1 cellular context compared by ENCODE assay signal in the genomic region with DNA sequence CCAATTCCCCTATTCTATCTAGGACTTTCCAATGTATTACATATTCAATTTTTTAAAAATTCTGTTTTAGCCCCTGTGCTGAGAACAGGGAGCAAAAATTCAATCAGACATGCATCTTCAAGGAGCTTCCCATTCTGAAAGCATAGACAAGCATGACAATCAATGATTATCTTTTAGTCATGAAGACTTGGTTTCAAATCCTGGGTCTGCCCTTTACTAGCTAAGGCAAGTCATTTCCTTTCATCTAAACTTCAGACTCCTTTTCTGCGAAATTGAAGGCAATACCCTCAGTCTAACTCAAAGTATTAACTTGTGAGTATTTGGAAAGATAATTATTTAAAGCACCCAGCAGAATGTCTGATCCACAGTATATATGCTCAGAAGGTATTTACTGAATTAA.
TF ChIP-seq lines count a peak whose summit lies in the region.

No MANE protein-coding gene starts in this region.

TF ChIP-seq in GM23338, 12 proteins besides CTCF, POLR2A, EP300 and RAD21 (continued from another document):
- TF ChIP-seq, protein P1, sequence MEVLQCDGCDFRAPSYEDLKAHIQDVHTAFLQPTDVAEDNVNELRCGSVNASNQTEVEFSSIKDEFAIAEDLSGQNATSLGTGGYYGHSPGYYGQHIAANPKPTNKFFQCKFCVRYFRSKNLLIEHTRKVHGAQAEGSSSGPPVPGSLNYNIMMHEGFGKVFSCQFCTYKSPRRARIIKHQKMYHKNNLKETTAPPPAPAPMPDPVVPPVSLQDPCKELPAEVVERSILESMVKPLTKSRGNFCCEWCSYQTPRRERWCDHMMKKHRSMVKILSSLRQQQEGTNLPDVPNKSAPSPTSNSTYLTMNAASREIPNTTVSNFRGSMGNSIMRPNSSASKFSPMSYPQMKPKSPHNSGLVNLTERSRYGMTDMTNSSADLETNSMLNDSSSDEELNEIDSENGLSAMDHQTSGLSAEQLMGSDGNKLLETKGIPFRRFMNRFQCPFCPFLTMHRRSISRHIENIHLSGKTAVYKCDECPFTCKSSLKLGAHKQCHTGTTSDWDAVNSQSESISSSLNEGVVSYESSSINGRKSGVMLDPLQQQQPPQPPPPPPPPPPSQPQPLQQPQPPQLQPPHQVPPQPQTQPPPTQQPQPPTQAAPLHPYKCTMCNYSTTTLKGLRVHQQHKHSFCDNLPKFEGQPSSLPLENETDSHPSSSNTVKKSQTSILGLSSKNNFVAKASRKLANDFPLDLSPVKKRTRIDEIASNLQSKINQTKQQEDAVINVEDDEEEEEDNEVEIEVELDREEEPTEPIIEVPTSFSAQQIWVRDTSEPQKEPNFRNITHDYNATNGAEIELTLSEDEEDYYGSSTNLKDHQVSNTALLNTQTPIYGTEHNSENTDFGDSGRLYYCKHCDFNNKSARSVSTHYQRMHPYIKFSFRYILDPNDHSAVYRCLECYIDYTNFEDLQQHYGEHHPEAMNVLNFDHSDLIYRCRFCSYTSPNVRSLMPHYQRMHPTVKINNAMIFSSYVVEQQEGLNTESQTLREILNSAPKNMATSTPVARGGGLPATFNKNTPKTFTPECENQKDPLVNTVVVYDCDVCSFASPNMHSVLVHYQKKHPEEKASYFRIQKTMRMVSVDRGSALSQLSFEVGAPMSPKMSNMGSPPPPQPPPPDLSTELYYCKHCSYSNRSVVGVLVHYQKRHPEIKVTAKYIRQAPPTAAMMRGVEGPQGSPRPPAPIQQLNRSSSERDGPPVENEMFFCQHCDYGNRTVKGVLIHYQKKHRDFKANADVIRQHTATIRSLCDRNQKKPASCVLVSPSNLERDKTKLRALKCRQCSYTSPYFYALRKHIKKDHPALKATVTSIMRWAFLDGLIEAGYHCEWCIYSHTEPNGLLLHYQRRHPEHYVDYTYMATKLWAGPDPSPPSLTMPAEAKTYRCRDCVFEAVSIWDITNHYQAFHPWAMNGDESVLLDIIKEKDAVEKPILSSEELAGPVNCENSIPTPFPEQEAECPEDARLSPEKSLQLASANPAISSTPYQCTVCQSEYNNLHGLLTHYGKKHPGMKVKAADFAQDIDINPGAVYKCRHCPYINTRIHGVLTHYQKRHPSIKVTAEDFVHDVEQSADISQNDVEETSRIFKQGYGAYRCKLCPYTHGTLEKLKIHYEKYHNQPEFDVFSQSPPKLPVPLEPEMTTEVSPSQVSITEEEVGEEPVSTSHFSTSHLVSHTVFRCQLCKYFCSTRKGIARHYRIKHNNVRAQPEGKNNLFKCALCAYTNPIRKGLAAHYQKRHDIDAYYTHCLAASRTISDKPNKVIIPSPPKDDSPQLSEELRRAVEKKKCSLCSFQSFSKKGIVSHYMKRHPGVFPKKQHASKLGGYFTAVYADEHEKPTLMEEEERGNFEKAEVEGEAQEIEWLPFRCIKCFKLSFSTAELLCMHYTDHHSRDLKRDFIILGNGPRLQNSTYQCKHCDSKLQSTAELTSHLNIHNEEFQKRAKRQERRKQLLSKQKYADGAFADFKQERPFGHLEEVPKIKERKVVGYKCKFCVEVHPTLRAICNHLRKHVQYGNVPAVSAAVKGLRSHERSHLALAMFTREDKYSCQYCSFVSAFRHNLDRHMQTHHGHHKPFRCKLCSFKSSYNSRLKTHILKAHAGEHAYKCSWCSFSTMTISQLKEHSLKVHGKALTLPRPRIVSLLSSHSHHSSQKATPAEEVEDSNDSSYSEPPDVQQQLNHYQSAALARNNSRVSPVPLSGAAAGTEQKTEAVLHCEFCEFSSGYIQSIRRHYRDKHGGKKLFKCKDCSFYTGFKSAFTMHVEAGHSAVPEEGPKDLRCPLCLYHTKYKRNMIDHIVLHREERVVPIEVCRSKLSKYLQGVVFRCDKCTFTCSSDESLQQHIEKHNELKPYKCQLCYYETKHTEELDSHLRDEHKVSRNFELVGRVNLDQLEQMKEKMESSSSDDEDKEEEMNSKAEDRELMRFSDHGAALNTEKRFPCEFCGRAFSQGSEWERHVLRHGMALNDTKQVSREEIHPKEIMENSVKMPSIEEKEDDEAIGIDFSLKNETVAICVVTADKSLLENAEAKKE (CRISPR knock-in tag; IDR thresholded peaks at IDR 0.05), result no peak
- TF ChIP-seq EZH2phosphoT487 (IDR thresholded peaks at IDR 0.05; ENCODE audit: unreplicated experiment), result no peak
- TF ChIP-seq ZNF331 (CRISPR knock-in tag; IDR thresholded peaks at IDR 0.05; ENCODE audit: low read depth), result no peak
- TF ChIP-seq CREB1 (CRISPR knock-in tag; IDR thresholded peaks at IDR 0.05; ENCODE audit: low read depth), result no peak
- TF ChIP-seq POLR2AphosphoS5 (IDR thresholded peaks at IDR 0.05; ENCODE audit: low read depth), result no peak
- no peak for TF ChIP-seq REST (IDR thresholded peaks at IDR 0.05; ENCODE audit: unreplicated experiment)
- no peak for TF ChIP-seq JUNB (IDR thresholded peaks at IDR 0.05; ENCODE audit: unreplicated experiment)
- no peak for TF ChIP-seq NANOG (IDR thresholded peaks at IDR 0.05; ENCODE audit: borderline replicate concordance)
- no peak for TF ChIP-seq ZNF114 (CRISPR knock-in tag; IDR thresholded peaks at IDR 0.05)
- TF ChIP-seq STAT1 (IDR thresholded peaks at IDR 0.05; ENCODE audit: unreplicated experiment), result no peak
- no peak for TF ChIP-seq EZH2 (IDR thresholded peaks at IDR 0.05; ENCODE audit: low read depth, unreplicated experiment)
